In the genomic region with DNA sequence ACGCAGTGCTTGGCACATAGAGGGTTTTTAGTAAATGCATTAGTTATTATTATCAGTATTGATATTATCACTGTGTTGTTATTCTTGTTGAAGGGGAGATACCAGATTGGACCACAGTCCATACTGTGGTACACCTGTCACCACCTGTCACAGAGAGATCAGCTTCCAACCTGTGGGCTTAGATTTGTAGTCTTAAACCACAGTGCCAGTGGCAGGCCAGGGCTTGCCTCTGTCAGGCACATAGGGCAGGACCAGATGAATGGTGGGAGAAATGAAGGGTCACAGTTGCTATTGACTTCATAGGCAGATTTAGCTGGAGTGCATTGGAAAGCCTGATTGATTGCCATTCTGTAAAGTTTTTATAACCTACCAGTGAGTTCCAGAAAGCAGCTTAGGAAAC, we compare ENCODE assay signal across 28 cellular contexts.
"Had no signal": no experiment of that assay in that cellular context is flagged by ENCODE, and none has a peak within 500 bp of the region (broad histone marks: within the 10 kb centered on the region; RNA-seq: fewer than 3 reads in every experiment).

No MANE protein-coding gene starts in this region.

- H3K4me3 Mint-ChIP-seq: activated CD4-positive, alpha-beta T cell treated with anti-CD3 and anti-CD28 coated beads for 36 hours; activated CD4-positive, alpha-beta T cell treated with anti-CD3 and anti-CD28 coated beads, Interleukin-2, amount 10 ng/mL, durations not matched to agents 7 days and 5 days; activated CD8-positive, alpha-beta memory T cell treated with anti-CD3 and anti-CD28 coated beads, Interleukin-2, amount 10 ng/mL, durations not matched to agents 7 days and 5 days; activated naive CD4-positive, alpha-beta T cell treated with anti-CD3 and anti-CD28 coated beads for 36 hours had no signal

- H3K4me3 ChIP-seq: adrenal gland, body of pancreas, SJCRH30, SK-N-MC had no signal

- H3K9me3 Mint-ChIP-seq: activated CD4-positive, alpha-beta T cell treated with anti-CD3 and anti-CD28 coated beads, Interleukin-2, amount 10 ng/mL, durations not matched to agents 7 days and 5 days; activated naive CD4-positive, alpha-beta T cell treated with anti-CD3 and anti-CD28 coated beads for 36 hours; activated naive CD4-positive, alpha-beta T cell treated with anti-CD3 and anti-CD28 coated beads, Interleukin-2, amount 50 U/mL, for 72 hours had no signal

- FAIRE-seq: astrocyte, bronchial epithelial cell had no signal

- H3K27me3 Mint-ChIP-seq: activated CD4-positive, alpha-beta T cell treated with anti-CD3 and anti-CD28 coated beads for 36 hours; activated CD4-positive, alpha-beta T cell treated with anti-CD3 and anti-CD28 coated beads, Interleukin-2, amount 10 ng/mL, durations not matched to agents 7 days and 5 days; activated CD8-positive, alpha-beta memory T cell treated with anti-CD3 and anti-CD28 coated beads, Interleukin-2, amount 10 ng/mL, durations not matched to agents 7 days and 5 days had no signal

- H3K9ac ChIP-seq: KMS-11 had no signal

- H3K27ac ChIP-seq: adrenal gland, body of pancreas, KMS-11, SJCRH30, SK-N-MC had no signal

- H3K27ac Mint-ChIP-seq: activated CD4-positive, alpha-beta T cell treated with anti-CD3 and anti-CD28 coated beads for 36 hours; activated CD4-positive, alpha-beta T cell treated with anti-CD3 and anti-CD28 coated beads, Interleukin-2, amount 10 ng/mL, durations not matched to agents 7 days and 5 days; activated CD8-positive, alpha-beta memory T cell treated with anti-CD3 and anti-CD28 coated beads, Interleukin-2, amount 10 ng/mL, durations not matched to agents 7 days and 5 days; activated naive CD4-positive, alpha-beta T cell treated with anti-CD3 and anti-CD28 coated beads for 36 hours; activated naive CD4-positive, alpha-beta T cell treated with anti-CD3 and anti-CD28 coated beads, Interleukin-2, amount 50 U/mL, for 72 hours had no signal

- H3K9me3 ChIP-seq: adrenal gland, body of pancreas, SJCRH30 had no signal

- ATAC-seq: activated CD4-positive, alpha-beta T cell treated with anti-CD3 and anti-CD28 coated beads for 36 hours; activated CD4-positive, CD25-positive, alpha-beta regulatory T cell treated with anti-CD3 and anti-CD28 coated beads, Interleukin-2, amount 50 U/mL, for 24 hours; activated CD8-positive, alpha-beta memory T cell treated with anti-CD3 and anti-CD28 coated beads, Interleukin-2, amount 10 ng/mL, durations not matched to agents 7 days and 5 days; activated naive CD4-positive, alpha-beta T cell treated with anti-CD3 and anti-CD28 coated beads, Interleukin-2, amount 50 U/mL, for 72 hours; body of pancreas; Panc1 had no signal

- H3K27me3 ChIP-seq: adrenal gland, body of pancreas, SJCRH30 had no signal

- DNase-seq: activated CD4-positive, alpha-beta T cell treated with anti-CD3 and anti-CD28 coated beads for 36 hours; activated CD4-positive, alpha-beta T cell treated with anti-CD3 and anti-CD28 coated beads, Interleukin-2, amount 10 ng/mL, durations not matched to agents 7 days and 5 days; activated CD4-positive, alpha-beta T cell treated with anti-CD3 and anti-CD28 coated beads, Interleukin-2, amount 50 U/mL, for 48 hours; activated CD8-positive, alpha-beta memory T cell treated with anti-CD3 and anti-CD28 coated beads for 24 hours; activated CD8-positive, alpha-beta memory T cell treated with anti-CD3 and anti-CD28 coated beads, Interleukin-2, amount 10 ng/mL, durations not matched to agents 7 days and 5 days; activated CD8-positive, alpha-beta memory T cell treated with anti-CD3 and anti-CD28 coated beads, Interleukin-2, amount 50 U/mL, for 48 hours; activated gamma-delta T cell treated with Interleukin-2 at 50 U/mL for 16 hours; activated naive CD4-positive, alpha-beta T cell treated with anti-CD3 and anti-CD28 coated beads for 36 hours; adrenal gland; body of pancreas; caudate nucleus; cerebellar nuclear complex; NCI-H1436 treated with DMSO at 0.1 percent for 48 hours; NCI-H1694 treated with DMSO at 0.1 percent for 48 hours; NCI-H2029; NCI-H510A; NCI-H526; NCI-H748 treated with DMSO at 0.1 percent for 48 hours; SHP77; T1000 had no signal

- H3K4me2 ChIP-seq: KMS-11 had no signal

- H3K4me1 ChIP-seq: adrenal gland, body of pancreas, SJCRH30 had no signal
